In the genomic region with DNA sequence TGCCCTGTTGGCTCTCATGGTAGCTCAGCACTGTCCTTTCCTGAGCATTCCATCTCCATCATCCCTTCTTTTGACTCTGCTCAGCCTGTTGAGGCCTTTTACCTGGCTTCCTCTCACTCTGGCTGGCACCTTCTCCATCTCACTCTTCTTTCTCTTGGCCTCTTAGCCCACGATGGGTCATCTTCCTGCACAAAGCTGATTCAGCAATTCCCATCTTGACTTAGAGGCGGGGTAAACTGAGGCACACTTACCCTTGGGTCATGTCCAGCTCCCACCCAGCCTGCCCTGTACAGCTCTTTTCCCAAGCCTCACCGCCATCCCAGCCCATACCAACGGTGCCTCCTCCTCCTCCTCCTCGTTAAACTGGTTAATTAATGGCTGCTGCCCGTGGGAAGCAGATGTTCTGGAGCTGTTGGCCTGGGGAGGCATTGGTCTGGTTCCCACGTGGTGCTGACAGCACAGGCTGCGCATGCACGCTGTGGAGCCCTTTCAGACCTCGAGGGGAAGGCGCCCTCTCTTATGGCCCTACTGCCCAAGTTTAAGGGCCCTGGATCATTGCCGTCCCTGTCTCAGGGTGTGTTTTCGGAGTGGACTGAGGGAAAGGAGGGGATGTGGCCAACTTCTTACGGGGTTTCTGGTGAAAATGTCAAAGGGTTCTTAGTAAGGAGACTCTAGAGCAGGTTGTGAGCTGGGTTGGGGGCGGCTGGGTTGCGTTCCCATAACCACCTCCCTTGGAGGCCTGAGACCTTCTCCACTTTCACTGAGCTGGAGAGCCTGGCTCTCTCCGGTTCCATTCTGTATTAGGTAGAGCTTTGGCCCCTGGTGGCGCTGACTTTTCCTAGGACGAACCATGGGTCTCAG, we compare ENCODE assay signal across 14 cellular contexts. TPM values are rescaled to one million over a fixed set of nuclear protein-coding genes. Genes with fewer than 3 reads are reported as not detected.
DNase-seq lines count a peak whose midpoint lies in the region; ATAC-seq and TF ChIP-seq lines count a peak whose summit lies in the region.
"Had no signal": no experiment of that assay in that cellular context is flagged by ENCODE, and none has a peak within 500 bp of the region (broad histone marks: within the 10 kb centered on the region; RNA-seq: fewer than 3 reads in every experiment).

No MANE protein-coding gene starts in this region.

- H3K9ac ChIP-seq in mammary epithelial cell (ENCODE audit: insufficient read depth, low read length): no peak overlapping the region

- H3K4me3 ChIP-seq in Caco-2 (ENCODE audit: low read depth, low read length) (no peak overlapping the region), mammary epithelial cell (replicated peaks in 1 of 3; ENCODE audit: insufficient read depth in 1 of 3, low read depth in 2 of 3, low read length in 3 of 3) (no peak overlapping the region)
- H3K4me3 ChIP-seq: SJCRH30 had no signal

- intact Hi-C loops in Caco-2 (cut with micrococcal nuclease; ENCODE audit: unreplicated experiment) (no loop called here), mammary epithelial cell (cut with micrococcal nuclease) (no loop called here)

- peaks cover 36% of the 10 kb centered on the region for H3K4me1 ChIP-seq in Caco-2
- peaks cover 42% of the 10 kb centered on the region for H3K4me1 ChIP-seq in mammary epithelial cell (ENCODE audit: insufficient read depth, low read length)

- POLR2A ChIA-PET in Caco-2 (lab: Charles Lee): no interaction called here

- dilution Hi-C loops in mammary epithelial cell (cut with HindIII; ENCODE audit: low sequenced_read_pairs): loop anchor here (5.0 kb wide), 1 partner anchor 69 kb away; no protein-coding TSS in a partner anchor

- no peak overlapping the region for H2AFZ ChIP-seq in mammary epithelial cell (ENCODE audit: low read depth, low read length)

- CTCF ChIA-PET in Caco-2 (lab: Charles Lee): interaction anchor here (0.7 to 1.6 kb wide), 2 partner anchors 16 to 27 kb away, joined by 3 to 19 read pairs; no protein-coding TSS in a partner anchor
- CTCF ChIA-PET in mammary epithelial cell (lab: Charles Lee; ENCODE audit: low non-redundant PET): no interaction called here

- TF ChIP-seq CTCF in Caco-2 (IDR thresholded peaks at IDR 0.05; ENCODE audit: insufficient read depth in 1 of 2, low read depth in 1 of 2, low read length in 1 of 2, severe bottlenecking in 1 of 2, unreplicated experiment in 1 of 2): no peak
- TF ChIP-seq CTCF in nephron progenitor cell (IDR thresholded peaks at IDR 0.05): no peak
- no peak for TF ChIP-seq CTCF in mammary epithelial cell (conservative IDR thresholded peaks at IDR 0.05 in 1 of 2, IDR thresholded peaks at IDR 0.05 in 1 of 2; ENCODE audit: extremely low read depth in 1 of 2, insufficient read depth in 1 of 2, low read depth in 1 of 2, low read length in 2 of 2)

- H4K20me1 ChIP-seq in mammary epithelial cell (ENCODE audit: insufficient read depth, low read length): no peaks in the 10 kb centered on the region

- no peaks in the 10 kb centered on the region for H3K79me2 ChIP-seq in mammary epithelial cell (ENCODE audit: insufficient read depth, low read length)

- H3K9me3 ChIP-seq in Caco-2: no peaks in the 10 kb centered on the region
- no peaks in the 10 kb centered on the region for H3K9me3 ChIP-seq in mammary epithelial cell (replicated peaks; ENCODE audit: insufficient read depth, low read length)
- H3K9me3 ChIP-seq: SJCRH30, vagina had no signal

- H3K9me3 Mint-ChIP-seq in Caco-2 (ENCODE audit: unreplicated experiment) (no peaks in the 10 kb centered on the region), IgD-negative memory B cell (no peaks in the 10 kb centered on the region), nephron progenitor cell (peaks cover 3% of the 10 kb centered on the region)
- H3K9me3 Mint-ChIP-seq in activated naive CD8-positive, alpha-beta T cell treated with anti-CD3 and anti-CD28 coated beads, Interleukin-2, amount 50 U/mL, for 24 hours: no peaks in the 10 kb centered on the region

- H3K4me1 Mint-ChIP-seq in Caco-2 (ENCODE audit: low read depth, unreplicated experiment) (peaks cover 35% of the 10 kb centered on the region), IgD-negative memory B cell (peaks cover 21 to 49% (median 30%) of the 10 kb centered on the region in 3 donors), nephron progenitor cell (peaks cover 18% of the 10 kb centered on the region)
- peaks cover 56% of the 10 kb centered on the region for H3K4me1 Mint-ChIP-seq in activated naive CD8-positive, alpha-beta T cell treated with anti-CD3 and anti-CD28 coated beads, Interleukin-2, amount 50 U/mL, for 24 hours

- H3K36me3 ChIP-seq in Caco-2 (ENCODE audit: control insufficient read depth, insufficient read depth, low read length) (no peaks in the 10 kb centered on the region), mammary epithelial cell (ENCODE audit: insufficient read depth, low read length) (no peaks in the 10 kb centered on the region)
- H3K36me3 ChIP-seq: SJCRH30, vagina had no signal

- in situ Hi-C loops in mammary epithelial cell (cut with MboI; ENCODE audit: low sequenced_read_pairs in 2 of 2): no loop called here

- H3K4me2 ChIP-seq in mammary epithelial cell (ENCODE audit: insufficient read depth, low read depth, low read length): no peak overlapping the region

- no peaks in the 10 kb centered on the region for H3K27me3 ChIP-seq in Caco-2 (replicated peaks; ENCODE audit: control insufficient read depth, insufficient read depth, low read length)
- no peaks in the 10 kb centered on the region for H3K27me3 ChIP-seq in mammary epithelial cell (ENCODE audit: insufficient read depth, low read length)
- H3K27me3 ChIP-seq: SJCRH30, vagina had no signal

- ATAC-seq in activated naive CD8-positive, alpha-beta T cell treated with anti-CD3 and anti-CD28 coated beads, Interleukin-2, amount 50 U/mL, for 24 hours: no peak
- ATAC-seq in HG03565 (IDR thresholded peaks at IDR 0.05; ENCODE audit: unreplicated experiment): no peak
- ATAC-seq: left ventricle myocardium superior had no signal

- WGBS in mammary epithelial cell (ENCODE audit: low coverage, missing lambda C conversion rate): 92% methylated on average over 14 of the region's 19 CpGs

- H3K27me3 Mint-ChIP-seq in Caco-2 (ENCODE audit: insufficient read depth, unreplicated experiment): no peaks in the 10 kb centered on the region
- H3K27me3 Mint-ChIP-seq in IgD-negative memory B cell: peaks cover 3% of the 10 kb centered on the region
- peaks cover 15% of the 10 kb centered on the region for H3K27me3 Mint-ChIP-seq in activated naive CD8-positive, alpha-beta T cell treated with anti-CD3 and anti-CD28 coated beads, Interleukin-2, amount 50 U/mL, for 24 hours
- H3K27me3 Mint-ChIP-seq in nephron progenitor cell (ENCODE audit: low read depth, poor library complexity): peaks cover 90% of the 10 kb centered on the region

- H3K27ac Mint-ChIP-seq in Caco-2 (ENCODE audit: unreplicated experiment) (no peak overlapping the region), IgD-negative memory B cell (peak overlapping the region; percentile 92 to 97 (median 96)), nephron progenitor cell (no peak overlapping the region)
- H3K27ac Mint-ChIP-seq in activated naive CD8-positive, alpha-beta T cell treated with anti-CD3 and anti-CD28 coated beads, Interleukin-2, amount 50 U/mL, for 24 hours: peak overlapping the region; percentile 57

- BruUV-seq in Caco-2 (replicated peaks; lab: Mats Ljungman, UMichigan) (no TSS peak), mammary epithelial cell (replicated peaks; lab: Mats Ljungman, UMichigan) (no TSS peak)

- peak overlapping the region; percentile 23 for H3K4me3 Mint-ChIP-seq in Caco-2 (ENCODE audit: unreplicated experiment)
- H3K4me3 Mint-ChIP-seq in IgD-negative memory B cell: peak overlapping the region in 2 of 4 donors; percentile 52 to 81
- no peak overlapping the region for H3K4me3 Mint-ChIP-seq in activated naive CD8-positive, alpha-beta T cell treated with anti-CD3 and anti-CD28 coated beads, Interleukin-2, amount 50 U/mL, for 24 hours
- peak overlapping the region; percentile 42 for H3K4me3 Mint-ChIP-seq in nephron progenitor cell

- no peak for DNase-seq in Caco-2
- no peak for DNase-seq in activated naive CD8-positive, alpha-beta T cell treated with anti-CD3 and anti-CD28 coated beads, Interleukin-2, amount 50 U/mL, for 24 hours
- DNase-seq in nephron progenitor cell: no peak
- DNase-seq in mammary epithelial cell: no peak
- DNase-seq in NCI-H82 (lab: John Stamatoyannopoulos, UW): no peak
- DNase-seq: left ventricle myocardium superior, NCI-H2029 treated with DMSO at 0.1 percent for 48 hours, NCI-H774 had no signal

- no peak overlapping the region for H3K27ac ChIP-seq in mammary epithelial cell (ENCODE audit: insufficient read depth, low read depth, low read length)
- H3K27ac ChIP-seq: SJCRH30, vagina had no signal

- H3K36me3 Mint-ChIP-seq in Caco-2 (ENCODE audit: insufficient read depth, unreplicated experiment) (peaks cover 13% of the 10 kb centered on the region), IgD-negative memory B cell (peaks cover 2% of the 10 kb centered on the region), nephron progenitor cell (ENCODE audit: low read depth) (no peaks in the 10 kb centered on the region)
- no peaks in the 10 kb centered on the region for H3K36me3 Mint-ChIP-seq in activated naive CD8-positive, alpha-beta T cell treated with anti-CD3 and anti-CD28 coated beads, Interleukin-2, amount 50 U/mL, for 24 hours (ENCODE audit: low read depth)

RNA-seq across cellular contexts. Expression of gene WNT10A, which starts 10.9 kb away (rescaled TPM):
- 0.81 and 1.2 TPM in 2 replicates for total RNA-seq in Caco-2 (2022)
- polyA plus RNA-seq in IgD-negative memory B cell: 2.4 TPM
- under 1 TPM; under 0.01 to 0.45 TPM for total RNA-seq in mammary epithelial cell
- 0.85 TPM for polyA plus RNA-seq in mammary epithelial cell
- not detected for polyA minus RNA-seq in mammary epithelial cell
- total RNA-seq: H7, left ventricle myocardium superior had no signal

RNA-seq across cellular contexts. Expression of gene WNT6, which starts 31.9 kb away (rescaled TPM):
- total RNA-seq in Caco-2 (2022) (18.3 and 20.3 TPM in 2 replicates), mammary epithelial cell (not detected)
- polyA plus RNA-seq in IgD-negative memory B cell (0.86 TPM), mammary epithelial cell (not detected)
- polyA minus RNA-seq in mammary epithelial cell: not detected
- total RNA-seq: H7 had no signal

RNA-seq across cellular contexts. Expression of gene PRKAG3, which starts 59.9 kb away (rescaled TPM):
- not detected in 2 replicates for total RNA-seq in Caco-2 (2022)
- polyA plus RNA-seq in IgD-negative memory B cell: not detected
- not detected for total RNA-seq in mammary epithelial cell
- polyA plus RNA-seq in mammary epithelial cell: not detected
- not detected for polyA minus RNA-seq in mammary epithelial cell
- total RNA-seq: H7, M059J, vagina had no signal

Comparison
In these comparisons a context has a peak if more than half of its experiments do, and no peak if none do; other contexts are left out.
1. H3K27ac Mint-ChIP-seq: peak in IgD-negative memory B cell (3 of 3) and activated naive CD8-positive, alpha-beta T cell treated with anti-CD3 and anti-CD28 coated beads, Interleukin-2, amount 50 U/mL, for 24 hours (single experiment); none in Caco-2 (single experiment) and nephron progenitor cell (single experiment).
2. RNA of gene WNT6, which starts 31.9 kb away (total RNA-seq): 18.3 to 20.3 TPM in Caco-2; not detected in mammary epithelial cell; every median in the first group is over 10 times any median in the second.